Comparison of ENCODE assay signal across 28 cellular contexts in the genomic region with DNA sequence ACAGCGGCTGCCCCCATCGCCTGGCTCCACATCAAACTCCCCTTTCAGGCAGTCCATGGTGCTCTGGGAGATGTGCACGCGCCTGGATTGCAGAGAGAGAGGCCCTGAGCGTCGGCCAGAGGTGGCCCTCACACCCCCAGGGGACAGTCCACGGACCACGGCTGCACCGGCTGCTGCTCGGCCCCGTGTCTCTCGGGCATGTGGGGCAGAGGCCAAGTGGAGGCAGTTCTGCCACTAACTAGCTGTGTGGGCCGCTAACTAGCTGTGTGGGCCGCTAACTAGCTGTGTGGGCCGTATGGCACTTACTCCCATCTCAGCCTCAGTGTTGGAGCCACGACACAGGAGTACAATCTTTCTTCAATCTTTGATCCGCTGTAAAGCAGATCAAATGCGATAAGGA. TPM values are rescaled to one million over a fixed set of nuclear protein-coding genes. Genes with fewer than 3 reads are reported as not detected.
DNase-seq lines count a peak whose midpoint lies in the region; ATAC-seq, FAIRE-seq and TF ChIP-seq lines count a peak whose summit lies in the region.
"Had no signal": no experiment of that assay in that cellular context is flagged by ENCODE, and none has a peak within 500 bp of the region (broad histone marks: within the 10 kb centered on the region; RNA-seq: fewer than 3 reads in every experiment).

No MANE protein-coding gene starts in this region.

- no peak overlapping the region for H2BK15ac ChIP-seq in neuronal stem cell (ENCODE audit: low read length)

- H4K8ac ChIP-seq in neuronal stem cell (ENCODE audit: low read depth, low read length) = no peak overlapping the region

- no peaks in the 10 kb centered on the region for H3K4me1 Mint-ChIP-seq in activated CD4-positive, alpha-beta T cell treated with anti-CD3 and anti-CD28 coated beads for 36 hours
- H3K4me1 Mint-ChIP-seq: CD14-positive monocyte; CD4-positive, alpha-beta memory T cell; CD8-positive, alpha-beta memory T cell had no signal

- H4K20me1 ChIP-seq in K562 (replicated peaks; ENCODE audit: control insufficient read depth, insufficient read depth, low read length) = no peaks in the 10 kb centered on the region
- H4K20me1 ChIP-seq: BLaER1 had no signal

- H3K36me3 ChIP-seq in K562 (ENCODE audit: control insufficient read depth, insufficient read depth, low read length) (peaks cover 78% of the 10 kb centered on the region; the same call in 2 of the 3 replicates), kidney (ENCODE audit: control insufficient read depth in 1 of 2, insufficient read depth in 2 of 2, low read length in 2 of 2) (no peaks in the 10 kb centered on the region), neuronal stem cell (replicated peaks in 1 of 2; ENCODE audit: control insufficient read depth in 2 of 2, insufficient read depth in 2 of 2, low read length in 2 of 2) (peaks cover 35 to 85% of the 10 kb centered on the region in 2 donors), spleen (peaks cover 0 to 96% (median 39%) of the 10 kb centered on the region in 6 donors)

- 94% methylated on average over 12 of the region's 18 CpGs for WGBS in K562 (ENCODE audit: insufficient coverage, low coverage, missing lambda C conversion rate)
- WGBS in neuronal stem cell (ENCODE audit: extremely low coverage in 2 of 2, insufficient read length in 2 of 2, insufficient replicate concordance in 1 of 2), 2 donors = no CpG with 5 or more reads among the region's 18 CpGs
- 95 to 97% (median 96%) methylated on average over 17 to 18 of the region's 18 CpGs for WGBS in spleen, 5 donors

- H3K79me1 ChIP-seq in neuronal stem cell (ENCODE audit: low read depth, low read length) = peaks cover 2% of the 10 kb centered on the region

- BruUV-seq in K562 (replicated peaks; lab: Mats Ljungman, UMichigan) = no TSS peak

- H3K4me2 ChIP-seq in K562 (ENCODE audit: insufficient read depth, low read length) = no peak overlapping the region
- no peak overlapping the region for H3K4me2 ChIP-seq in neuronal stem cell (ENCODE audit: insufficient read depth, low read length, poor library complexity, severe bottlenecking)
- H3K4me2 ChIP-seq: BLaER1 had no signal

- DNase-seq in K562 (ENCODE audit: extremely low read depth in 1 of 4, low spot score in 3 of 4) (no peak), kidney (peak; percentile 50), neuronal stem cell (ENCODE audit: low spot score) (no peak), spleen (peak; percentile 68), NOMO-1 treated with dmso at 0.1 percent for 144 hours (lab: John Stamatoyannopoulos, UW; ENCODE audit: unreplicated experiment) (no peak)
- DNase-seq in stimulated activated naive CD8-positive, alpha-beta T cell treated with anti-CD3 and anti-CD28 coated beads, Interleukin-15, Interleukin-2, amounts not matched to agents 100 U/mL and 50 U/mL, for 24 hours = no peak
- DNase-seq in activated CD4-positive, alpha-beta T cell treated with anti-CD3 and anti-CD28 coated beads for 36 hours = no peak
- no peak for DNase-seq in activated naive CD4-positive, alpha-beta T cell (lab: John Stamatoyannopoulos, UW)
- DNase-seq: 8988T; ACHN; BE2C; C1 segment of cervical spinal cord; CD4-positive, alpha-beta memory T cell; CD4-positive, CD25-positive, alpha-beta regulatory T cell; CD8-positive, alpha-beta memory T cell; COR-L47; DMS 273 treated with DMSO at 0.1 percent for 48 hours; DMS153; DMS53; DMS79; DND-41; EL; GDM1 had no signal

- TF ChIP-seq POLR2A in K562 (conservative IDR thresholded peaks at IDR 0.05) (no peak), spleen (IDR thresholded peaks at IDR 0.05) (no peak)

- no peaks in the 10 kb centered on the region for H3K9me3 ChIP-seq in K562 (replicated peaks; ENCODE audit: control insufficient read depth, insufficient read depth, low read depth, low read length)
- no peaks in the 10 kb centered on the region for H3K9me3 ChIP-seq in kidney (ENCODE audit: control insufficient read depth in 1 of 2, low read length in 2 of 2)
- H3K9me3 ChIP-seq in neuronal stem cell (replicated peaks in 1 of 2; ENCODE audit: control insufficient read depth in 2 of 2, insufficient read depth in 1 of 2, low read depth in 1 of 2, low read length in 2 of 2) = peaks cover 0 to 10% of the 10 kb centered on the region in 2 donors
- H3K9me3 ChIP-seq in spleen = no peaks in the 10 kb centered on the region
- H3K9me3 ChIP-seq: BE2C, BLaER1 had no signal

- no peak overlapping the region for H2AFZ ChIP-seq in K562 (ENCODE audit: low read depth, low read length)
- H2AFZ ChIP-seq in neuronal stem cell (ENCODE audit: low read length) = no peak overlapping the region

- no peak for TF ChIP-seq EP300 in K562 (IDR thresholded peaks at IDR 0.05; ENCODE audit: low read length)

- in situ Hi-C loops in K562 (cut with MboI) = loop anchor here (5.0 kb wide), 1 partner anchor 431 kb away; no protein-coding TSS in a partner anchor

- H3K9me3 Mint-ChIP-seq in activated CD4-positive, alpha-beta T cell treated with anti-CD3 and anti-CD28 coated beads for 36 hours (ENCODE audit: low read depth) = no peaks in the 10 kb centered on the region
- H3K9me3 Mint-ChIP-seq: CD4-positive, alpha-beta memory T cell; CD4-positive, CD25-positive, alpha-beta regulatory T cell; CD8-positive, alpha-beta memory T cell had no signal

- FAIRE-seq in K562 (lab: Jason Lieb, UNC) = no peak
- FAIRE-seq in kidney (lab: Jason Lieb, UNC) = no peak
- FAIRE-seq: A204.1, GM12878, GM18507 had no signal

- peaks cover 16% of the 10 kb centered on the region for H3K36me3 Mint-ChIP-seq in activated CD4-positive, alpha-beta T cell treated with anti-CD3 and anti-CD28 coated beads for 36 hours (ENCODE audit: low read depth)

- H3K9ac ChIP-seq in K562 (ENCODE audit: insufficient read depth in 1 of 2, low read depth in 2 of 2, low read length in 2 of 2) (no peak overlapping the region), kidney (ENCODE audit: low read length in 2 of 2) (no peak overlapping the region), neuronal stem cell (ENCODE audit: low read depth, low read length, poor library complexity) (no peak overlapping the region)
- H3K9ac ChIP-seq: BLaER1 had no signal

- H3K27me3 Mint-ChIP-seq in activated CD4-positive, alpha-beta T cell treated with anti-CD3 and anti-CD28 coated beads for 36 hours = no peaks in the 10 kb centered on the region
- H3K27me3 Mint-ChIP-seq: CD4-positive, alpha-beta memory T cell; CD4-positive, CD25-positive, alpha-beta regulatory T cell; CD8-positive, alpha-beta memory T cell had no signal

- no peak overlapping the region for H3K4ac ChIP-seq in neuronal stem cell (ENCODE audit: low read length)

- no peak for ATAC-seq in K562
- ATAC-seq in stimulated activated naive CD8-positive, alpha-beta T cell treated with anti-CD3 and anti-CD28 coated beads, Interleukin-15, Interleukin-2, amounts not matched to agents 100 U/mL and 50 U/mL, for 24 hours = no peak
- ATAC-seq in activated CD4-positive, alpha-beta T cell treated with anti-CD3 and anti-CD28 coated beads for 36 hours = no peak
- ATAC-seq: GM12878 had no signal

- no peak for TF ChIP-seq CTCF in K562 (IDR thresholded peaks at IDR 0.05 in 2 of 3, conservative IDR thresholded peaks at IDR 0.05 in 1 of 3; ENCODE audit: insufficient read depth in 2 of 3, low read depth in 1 of 3, low read length in 3 of 3)
- TF ChIP-seq CTCF in kidney (IDR thresholded peaks at IDR 0.05; ENCODE audit: borderline replicate concordance, extremely low read depth, insufficient read depth) = no peak
- no peak for TF ChIP-seq CTCF in spleen (IDR thresholded peaks at IDR 0.05 in 8 of 11, conservative IDR thresholded peaks at IDR 0.05 in 3 of 11)

- H3K27ac Mint-ChIP-seq in activated CD4-positive, alpha-beta T cell treated with anti-CD3 and anti-CD28 coated beads for 36 hours = no peak overlapping the region

- CTCF ChIA-PET in K562 (lab: Yijun Ruan, JAX; ENCODE audit: low intra/inter-chr PET ratio) = no interaction called here
- CTCF ChIA-PET in activated CD4-positive, alpha-beta T cell treated with anti-CD3 and anti-CD28 coated beads for 36 hours (lab: Charles Lee) = no interaction called here

- H3K4me1 ChIP-seq in K562 (replicated peaks in 1 of 2; ENCODE audit: control insufficient read depth in 2 of 2, insufficient read depth in 2 of 2, low read length in 2 of 2) = peaks cover 0 to 3% of the 10 kb centered on the region in 2 experiments; a peak in 2 of 5 replicates
- no peaks in the 10 kb centered on the region for H3K4me1 ChIP-seq in kidney (ENCODE audit: control insufficient read depth in 1 of 2, insufficient read depth in 1 of 2, low read depth in 1 of 2, low read length in 2 of 2)
- peaks cover 0 to 2% of the 10 kb centered on the region in 2 donors for H3K4me1 ChIP-seq in neuronal stem cell (ENCODE audit: control insufficient read depth in 2 of 2, insufficient read depth in 1 of 2, low read depth in 1 of 2, low read length in 2 of 2)
- no peaks in the 10 kb centered on the region for H3K4me1 ChIP-seq in spleen
- H3K4me1 ChIP-seq: BE2C had no signal

- TF ChIP-seq RAD21 in K562 (CRISPR knock-in tag; conservative IDR thresholded peaks at IDR 0.05 in 1 of 2, IDR thresholded peaks at IDR 0.05 in 1 of 2) = no peak

- no peak overlapping the region for H3K4me3 Mint-ChIP-seq in activated CD4-positive, alpha-beta T cell treated with anti-CD3 and anti-CD28 coated beads for 36 hours
- H3K4me3 Mint-ChIP-seq: CD14-positive monocyte; CD4-positive, alpha-beta memory T cell; CD4-positive, CD25-positive, alpha-beta regulatory T cell; CD8-positive, alpha-beta memory T cell had no signal

- H2BK120ac ChIP-seq in neuronal stem cell (ENCODE audit: low read depth, low read length) = no peak overlapping the region

- POLR2A ChIA-PET in K562 (lab: Yijun Ruan, JAX) = interaction anchor here (0.6 to 0.7 kb wide), 2 partner anchors 11 to 63 kb away, joined by 3 read pairs; no protein-coding TSS in a partner anchor
- POLR2A ChIA-PET in activated CD4-positive, alpha-beta T cell treated with anti-CD3 and anti-CD28 coated beads for 36 hours (lab: Charles Lee) = no interaction called here

- H3K14ac ChIP-seq in neuronal stem cell (ENCODE audit: low read length) = no peak overlapping the region

- H3K27me3 ChIP-seq in K562 (ENCODE audit: control insufficient read depth in 2 of 2, insufficient read depth in 2 of 2, low read length in 2 of 2) = no peaks in the 10 kb centered on the region
- H3K27me3 ChIP-seq in neuronal stem cell (ENCODE audit: control insufficient read depth in 3 of 3, insufficient read depth in 3 of 3, low read depth in 1 of 3, low read length in 3 of 3) = no peaks in the 10 kb centered on the region
- no peaks in the 10 kb centered on the region for H3K27me3 ChIP-seq in spleen (replicated peaks in 1 of 7)
- H3K27me3 ChIP-seq: BE2C, BLaER1 had no signal

- no peak overlapping the region for H2BK5ac ChIP-seq in neuronal stem cell (ENCODE audit: low read length)

- peak overlapping the region; percentile 56 for H2AK5ac ChIP-seq in neuronal stem cell (ENCODE audit: low read depth, low read length)

- no peak overlapping the region for H2BK12ac ChIP-seq in neuronal stem cell (ENCODE audit: low read length)

- H4K91ac ChIP-seq in neuronal stem cell (ENCODE audit: low read depth, low read length, poor library complexity) = no peak overlapping the region

- intact Hi-C loops in K562 (cut with micrococcal nuclease) = no loop called here
- intact Hi-C loops in kidney (cut with DNase I) = no loop called here
- intact Hi-C loops in spleen (cut with DNase I; ENCODE audit: low total_unique reads) = no loop called here
- intact Hi-C loops in activated CD4-positive, alpha-beta T cell treated with anti-CD3 and anti-CD28 coated beads for 36 hours (cut with DNase I, micrococcal nuclease) = no loop called here

- no peaks in the 10 kb centered on the region for H3K79me2 ChIP-seq in K562 (ENCODE audit: control insufficient read depth, insufficient read depth, low read length)

- H3K18ac ChIP-seq in neuronal stem cell (ENCODE audit: low read length) = no peak overlapping the region

- H3K4me3 ChIP-seq in K562 (no peak overlapping the region), kidney (ENCODE audit: low read length in 2 of 2) (no peak overlapping the region), neuronal stem cell (ENCODE audit: low read length in 2 of 2) (no peak overlapping the region), spleen (no peak overlapping the region)
- H3K4me3 ChIP-seq: BLaER1, GM12878 had no signal

- H3K27ac ChIP-seq in K562 (ENCODE audit: extremely low read depth, low read depth, low read length) (no peak overlapping the region), kidney (ENCODE audit: low read depth in 2 of 2, low read length in 2 of 2) (no peak overlapping the region), neuronal stem cell (replicated peaks; ENCODE audit: low read length) (no peak overlapping the region), spleen (no peak overlapping the region)
- H3K27ac ChIP-seq: BLaER1 had no signal

- H3K9me1 ChIP-seq in K562 (ENCODE audit: control insufficient read depth, insufficient read depth, low read length) = no peaks in the 10 kb centered on the region

- H3K23ac ChIP-seq in neuronal stem cell (ENCODE audit: low read depth, low read length, poor library complexity) = no peak overlapping the region

RNA-seq across cellular contexts. Expression of gene CENPO, which starts 45.3 kb away (rescaled TPM):
- 153 and 177 TPM in 2 replicates for total RNA-seq in K562 (2011; cell fraction: chromatin; rRNA removed; ENCODE audit: low replicate concordance)
- 96.4 and 101 TPM in 2 replicates for total RNA-seq in K562 (2011; cell fraction: nucleolus; rRNA removed)
- total RNA-seq in K562 (2011; cell fraction: nucleoplasm; rRNA removed) = 140 and 180 TPM in 2 replicates
- total RNA-seq in K562 (2014; rRNA removed) (35.4 and 36.1 TPM in 2 replicates), K562 (2014; rRNA removed; fragmentation: Illumina TruSeq; extraction: Trizol) (33.6 and 37.3 TPM in 2 replicates), K562 (2015; rRNA removed; fragmentation: Illumina TruSeq; extraction: Trizol) (38.9 and 41.1 TPM in 2 replicates), K562 (2021) (39.9 and 46.2 TPM in 2 replicates), kidney (5.7 TPM), spleen (10 to 100 TPM in 1 of 7 donors, 1 to 10 TPM in 6; 6.8 to 10.4 (median 8.7) TPM)
- polyA plus RNA-seq in K562 (2011; rRNA removed) (59.4 and 63.0 TPM in 2 replicates), K562 (2014; fragmentation: Illumina TruSeq; extraction: Trizol) (44.9 and 49.8 TPM in 2 replicates), K562 (2014; fragmentation: Nextera tagmentation; extraction: Ambion mirVana) (10 to 100 TPM; 30.6 to 38.9 TPM), K562 (2014; rRNA removed) (35.5 and 49.5 TPM in 2 replicates), kidney (ENCODE audit: insufficient read depth, low read depth, low replicate concordance) (1.5 TPM), spleen (1 to 10 TPM; 1.7 to 3.4 (median 2.6) TPM)
- polyA plus RNA-seq in K562 (2011; cell fraction: cytosol; rRNA removed) = 36.2 and 39.3 TPM in 2 replicates
- 103 and 125 TPM in 2 replicates for polyA plus RNA-seq in K562 (2011; cell fraction: nucleus; rRNA removed)
- polyA plus RNA-seq in K562 (2012) = 35.5 and 43.1 TPM in 2 replicates
- 65.4 and 67.6 TPM in 2 replicates for polyA minus RNA-seq in K562 (2011; rRNA and poly(A)+ RNA removed)
- polyA minus RNA-seq in K562 (2011; cell fraction: cytosol; rRNA and poly(A)+ RNA removed) = 22.3 and 36.6 TPM in 2 replicates
- polyA minus RNA-seq in K562 (2011; cell fraction: nucleus; rRNA and poly(A)+ RNA removed) = 46.7 and 67.0 TPM in 2 replicates
- polyA plus RNA-seq in neuronal stem cell (2013, experiment 1 of 2) = 28.0 TPM
- 29.6 TPM for polyA plus RNA-seq in neuronal stem cell (2013, experiment 2 of 2)
- 10 to 100 TPM; 42.4 to 42.7 TPM for total RNA-seq in activated CD4-positive, alpha-beta T cell treated with anti-CD3 and anti-CD28 coated beads for 36 hours

RNA-seq across cellular contexts. Expression of gene PTRHD1, which starts 45.4 kb away (rescaled TPM):
- 4.5 and 5.4 TPM in 2 replicates for total RNA-seq in K562 (2011; cell fraction: chromatin; rRNA removed; ENCODE audit: low replicate concordance)
- 10.2 and 10.3 TPM in 2 replicates for total RNA-seq in K562 (2011; cell fraction: nucleolus; rRNA removed)
- total RNA-seq in K562 (2011; cell fraction: nucleoplasm; rRNA removed) = 10.8 and 23.1 TPM in 2 replicates
- total RNA-seq in K562 (2014; rRNA removed) (60.9 and 67.5 TPM in 2 replicates), K562 (2014; rRNA removed; fragmentation: Illumina TruSeq; extraction: Trizol) (42.6 and 47.1 TPM in 2 replicates), K562 (2015; rRNA removed; fragmentation: Illumina TruSeq; extraction: Trizol) (26.7 and 43.8 TPM in 2 replicates), K562 (2021) (48.9 and 51.4 TPM in 2 replicates), kidney (21.7 TPM), spleen (10 to 100 TPM; 11.0 to 26.9 (median 20.5) TPM)
- polyA plus RNA-seq in K562 (2011; rRNA removed) (82.7 and 83.2 TPM in 2 replicates), K562 (2014; fragmentation: Illumina TruSeq; extraction: Trizol) (15.8 and 31.7 TPM in 2 replicates), K562 (2014; fragmentation: Nextera tagmentation; extraction: Ambion mirVana) (10 to 100 TPM; 32.9 to 46.6 TPM), K562 (2014; rRNA removed) (61.1 and 71.1 TPM in 2 replicates), kidney (ENCODE audit: insufficient read depth, low read depth, low replicate concordance) (56.4 TPM), spleen (10 to 100 TPM; 36.4 to 42.0 (median 36.5) TPM)
- 76.4 and 103 TPM in 2 replicates for polyA plus RNA-seq in K562 (2011; cell fraction: cytosol; rRNA removed)
- polyA plus RNA-seq in K562 (2011; cell fraction: nucleus; rRNA removed) = 23.4 and 40.4 TPM in 2 replicates
- 47.2 and 87.1 TPM in 2 replicates for polyA plus RNA-seq in K562 (2012)
- polyA minus RNA-seq in K562 (2011; rRNA and poly(A)+ RNA removed) = 8.6 and 11.1 TPM in 2 replicates
- 7.8 and 12.2 TPM in 2 replicates for polyA minus RNA-seq in K562 (2011; cell fraction: cytosol; rRNA and poly(A)+ RNA removed)
- 4.7 and 7.3 TPM in 2 replicates for polyA minus RNA-seq in K562 (2011; cell fraction: nucleus; rRNA and poly(A)+ RNA removed)
- 95.1 TPM for polyA plus RNA-seq in neuronal stem cell (2013, experiment 1 of 2)
- polyA plus RNA-seq in neuronal stem cell (2013, experiment 2 of 2) = 94.6 TPM
- total RNA-seq in activated CD4-positive, alpha-beta T cell treated with anti-CD3 and anti-CD28 coated beads for 36 hours = 10 to 100 TPM; 22.3 to 26.5 TPM

Comparison
In these comparisons a context has a peak if more than half of its experiments do, and no peak if none do; other contexts are left out.
1. DNase-seq: peak in kidney (single experiment) and spleen (single experiment); none in K562 (0 of 4), neuronal stem cell (single experiment), NOMO-1 treated with dmso at 0.1 percent for 144 hours (single experiment), stimulated activated naive CD8-positive, alpha-beta T cell treated with anti-CD3 and anti-CD28 coated beads, Interleukin-15, Interleukin-2, amounts not matched to agents 100 U/mL and 50 U/mL, for 24 hours (single experiment), activated CD4-positive, alpha-beta T cell treated with anti-CD3 and anti-CD28 coated beads for 36 hours (single experiment) and activated naive CD4-positive, alpha-beta T cell (0 of 4).